ENCODE assay signal across 11 cellular contexts in genomic region chr3:62119139-62119538, GRCh38.
"Had no signal": no experiment of that assay in that cellular context is flagged by ENCODE, and none has a peak within 500 bp of the region (broad histone marks: within the 10 kb centered on the region; RNA-seq: fewer than 3 reads in every experiment).

No MANE protein-coding gene starts in this region.

- H3K27me3 ChIP-seq: pancreas had no signal

- H3K27ac ChIP-seq: pancreas had no signal

- H3K9me3 ChIP-seq: pancreas had no signal

- ATAC-seq: activated CD4-positive, CD25-positive, alpha-beta regulatory T cell treated with anti-CD3 and anti-CD28 coated beads, Interleukin-2, amount 50 U/mL, for 24 hours had no signal

- H3K4me1 ChIP-seq: pancreas had no signal

- H3K4me3 ChIP-seq: lung, pancreas had no signal

- H3K36me3 ChIP-seq: pancreas had no signal

- DNase-seq: activated naive CD8-positive, alpha-beta T cell treated with anti-CD3 and anti-CD28 coated beads, Interleukin-2, amount 10 ng/mL, durations not matched to agents 7 days and 5 days; erythroblast; foreskin fibroblast; pancreas; small intestine; stimulated activated CD4-positive, alpha-beta T cell treated with anti-CD3 and anti-CD28 coated beads, Interleukin-4, amount 100 ng/mL, for 24 hours; stimulated activated naive CD4-positive, alpha-beta T cell; substantia nigra; SW 1271 had no signal
